ENCODE assay signal across 9 cellular contexts in genomic region chr13:30143671-30144400, GRCh38.
A peak's percentile ranks its signal among the peaks of the same experiment; 100 is the strongest.
DNase-seq lines count a peak whose midpoint lies in the region; ATAC-seq and TF ChIP-seq lines count a peak whose summit lies in the region.
"Had no signal": no experiment of that assay in that cellular context is flagged by ENCODE, and none has a peak within 500 bp of the region (broad histone marks: within the 10 kb centered on the region; RNA-seq: fewer than 3 reads in every experiment).

No MANE protein-coding gene starts in this region.

- H3K4me3 Mint-ChIP-seq in MCF 10A (ENCODE audit: unreplicated experiment) = peak overlapping the region; percentile 60
- no peak overlapping the region for H3K4me3 Mint-ChIP-seq in natural killer cell treated with Interleukin-12 subunit alpha and Interleukin-12 subunit beta and Interleukin-15 and Interleukin-18, amount 100 ng/mL, for 72 hours
- H3K4me3 Mint-ChIP-seq: GM23338 had no signal

- POLR2A ChIA-PET in MCF 10A (lab: Yijun Ruan, JAX) = interaction anchor here (0.8 to 2.9 kb wide), 13 partner anchors 9 to 473 kb away, joined by 3 to 24 read pairs (median 6); partner anchors contain the start of genes UBE2L5, UBL3 and USPL1

- CTCF ChIA-PET in MCF 10A (lab: Yijun Ruan, JAX) = interaction anchor here (0.5 to 7.5 kb wide), 4 partner anchors 11 to 726 kb away, joined by 3 to 90 read pairs (median 6); no protein-coding TSS in a partner anchor

- H3K4me1 Mint-ChIP-seq in MCF 10A (ENCODE audit: insufficient read depth, unreplicated experiment) = peaks cover 27% of the 10 kb centered on the region
- H3K4me1 Mint-ChIP-seq in natural killer cell treated with Interleukin-12 subunit alpha and Interleukin-12 subunit beta and Interleukin-15 and Interleukin-18, amount 100 ng/mL, for 72 hours (ENCODE audit: low read depth in 2 of 2) = peaks cover 65 to 66% of the 10 kb centered on the region in 2 donors
- H3K4me1 Mint-ChIP-seq: GM23338 had no signal

- peak; percentile 8 for DNase-seq in CD1c-positive myeloid dendritic cell (ENCODE audit: extremely low spot score)
- peak; percentile 69 for DNase-seq in M059J (ENCODE audit: low read depth)
- DNase-seq in MCF 10A (ENCODE audit: unreplicated experiment) = peak; percentile 65
- no peak for DNase-seq in natural killer cell treated with Interleukin-12 subunit alpha and Interleukin-12 subunit beta and Interleukin-15 and Interleukin-18, amount 100 ng/mL, for 72 hours (ENCODE audit: low spot score)
- DNase-seq in GM19238 (ENCODE audit: insufficient read length, low spot score) = no peak

- no peaks in the 10 kb centered on the region for H3K27me3 Mint-ChIP-seq in MCF 10A (ENCODE audit: insufficient read depth, unreplicated experiment)
- no peaks in the 10 kb centered on the region for H3K27me3 Mint-ChIP-seq in natural killer cell treated with Interleukin-12 subunit alpha and Interleukin-12 subunit beta and Interleukin-15 and Interleukin-18, amount 100 ng/mL, for 72 hours

- no peak for ATAC-seq in natural killer cell treated with Interleukin-12 subunit alpha and Interleukin-12 subunit beta and Interleukin-15 and Interleukin-18, amount 100 ng/mL, for 72 hours
- ATAC-seq in HG03045 (IDR thresholded peaks at IDR 0.05; ENCODE audit: unreplicated experiment) = no peak
- no peak for ATAC-seq in HG03280 (IDR thresholded peaks at IDR 0.05; ENCODE audit: unreplicated experiment)
- ATAC-seq in HG03565 (IDR thresholded peaks at IDR 0.05; ENCODE audit: unreplicated experiment) = no peak
- ATAC-seq: GM23338 had no signal

- intact Hi-C loops in MCF 10A (cut with micrococcal nuclease) = loop anchor here (5.0 kb wide), 1 partner anchor 428 kb away; no protein-coding TSS in a partner anchor

- TF ChIP-seq CTCF in MCF 10A (IDR thresholded peaks at IDR 0.05; ENCODE audit: unreplicated experiment) = no peak

- peaks cover 7% of the 10 kb centered on the region for H3K9me3 Mint-ChIP-seq in MCF 10A (ENCODE audit: unreplicated experiment)
- no peaks in the 10 kb centered on the region for H3K9me3 Mint-ChIP-seq in natural killer cell treated with Interleukin-12 subunit alpha and Interleukin-12 subunit beta and Interleukin-15 and Interleukin-18, amount 100 ng/mL, for 72 hours

- H3K27ac Mint-ChIP-seq in MCF 10A (ENCODE audit: low read depth, unreplicated experiment) = peak overlapping the region; percentile 98
- H3K27ac Mint-ChIP-seq in natural killer cell treated with Interleukin-12 subunit alpha and Interleukin-12 subunit beta and Interleukin-15 and Interleukin-18, amount 100 ng/mL, for 72 hours = peak overlapping the region; percentile 34 to 52
- H3K27ac Mint-ChIP-seq: GM23338 had no signal

- H3K36me3 Mint-ChIP-seq in MCF 10A (ENCODE audit: insufficient read depth, unreplicated experiment) = peaks cover 8% of the 10 kb centered on the region
- peaks cover 4% of the 10 kb centered on the region for H3K36me3 Mint-ChIP-seq in natural killer cell treated with Interleukin-12 subunit alpha and Interleukin-12 subunit beta and Interleukin-15 and Interleukin-18, amount 100 ng/mL, for 72 hours

- BruUV-seq in MCF 10A (replicated peaks; lab: Mats Ljungman, UMichigan) = no TSS peak

Comparison
In these comparisons a context has a peak if more than half of its experiments do, and no peak if none do; other contexts are left out.
1. DNase-seq: peak in CD1c-positive myeloid dendritic cell (single experiment), M059J (single experiment) and MCF 10A (single experiment); none in natural killer cell treated with Interleukin-12 subunit alpha and Interleukin-12 subunit beta and Interleukin-15 and Interleukin-18, amount 100 ng/mL, for 72 hours (single experiment) and GM19238 (single experiment).